ENCODE assay signal across 1 cellular context in genomic region chr11:67355023-67355793, GRCh38.
TF ChIP-seq lines count a peak whose summit lies in the region.

No MANE protein-coding gene starts in this region.

TF ChIP-seq in K562, 482 proteins besides CTCF, POLR2A, EP300 and RAD21:
- no peak for TF ChIP-seq TCF7 (IDR thresholded peaks at IDR 0.05; ENCODE audit: borderline replicate concordance)
- peak; percentile 42; the same call in 1 of the 2 replicates for TF ChIP-seq ZBTB7A (IDR thresholded peaks at IDR 0.05; ENCODE audit: borderline replicate concordance, control insufficient read depth, low read depth, low read length)
- peak; percentile 30; the same call in 1 of the 2 replicates for TF ChIP-seq NR4A1 (CRISPR knock-in tag; IDR thresholded peaks at IDR 0.05)
- TF ChIP-seq NR4A1 (tag; IDR thresholded peaks at IDR 0.05) = no peak
- no peak for TF ChIP-seq PRDM10 (IDR thresholded peaks at IDR 0.05; ENCODE audit: partially characterized antibody)
- no peak for TF ChIP-seq SIN3B (IDR thresholded peaks at IDR 0.05; ENCODE audit: low read depth)
- TF ChIP-seq ILK (tag; IDR thresholded peaks at IDR 0.05; ENCODE audit: borderline replicate concordance, low read depth) = no peak
- TF ChIP-seq ZNF444 (CRISPR knock-in tag; IDR thresholded peaks at IDR 0.05) = no peak
- TF ChIP-seq ZNF165 (CRISPR knock-in tag; IDR thresholded peaks at IDR 0.05; ENCODE audit: borderline replicate concordance) = no peak
- TF ChIP-seq RBFOX2 (IDR thresholded peaks at IDR 0.05; ENCODE audit: low read depth, low read length) = 0 out of 2 replicates have a peak, but pooled peaks have one; percentile 37
- TF ChIP-seq HINFP (tag; conservative IDR thresholded peaks at IDR 0.05; ENCODE audit: low read depth) = no peak
- TF ChIP-seq ZFX (CRISPR knock-in tag; IDR thresholded peaks at IDR 0.05) = peak; percentile 24; the same call in 1 of the 2 replicates
- TF ChIP-seq FOXA3 (CRISPR knock-in tag; conservative IDR thresholded peaks at IDR 0.05 in 1 of 2, IDR thresholded peaks at IDR 0.05 in 1 of 2) = no peak
- no peak for TF ChIP-seq COPS2 (conservative IDR thresholded peaks at IDR 0.05)
- TF ChIP-seq POLR2G (IDR thresholded peaks at IDR 0.05; ENCODE audit: low read depth, low read length) = 0 out of 2 replicates have a peak, but pooled peaks have one; percentile 27
- no peak for TF ChIP-seq KAT7 (CRISPR knock-in tag; IDR thresholded peaks at IDR 0.05; ENCODE audit: borderline replicate concordance)
- 0 out of 2 replicates have a peak, but pooled peaks have one; percentile 21 for TF ChIP-seq ZBTB9 (CRISPR knock-in tag; IDR thresholded peaks at IDR 0.05)
- 0 out of 2 replicates have a peak, but pooled peaks have one; percentile 28 for TF ChIP-seq ZBTB1 (CRISPR knock-in tag; IDR thresholded peaks at IDR 0.05; ENCODE audit: borderline replicate concordance, low read depth)
- no peak for TF ChIP-seq PREB (CRISPR knock-in tag; IDR thresholded peaks at IDR 0.05)
- no peak for TF ChIP-seq RNF219 (CRISPR knock-in tag; IDR thresholded peaks at IDR 0.05)
- no peak for TF ChIP-seq ZNF41 (CRISPR knock-in tag; conservative IDR thresholded peaks at IDR 0.05)
- TF ChIP-seq ATF6 (CRISPR knock-in tag; IDR thresholded peaks at IDR 0.05) = 0 out of 2 replicates have a peak, but pooled peaks have one; percentile 17
- no peak for TF ChIP-seq YY1 (IDR thresholded peaks at IDR 0.05; ENCODE audit: borderline replicate concordance in 1 of 3, control insufficient read depth in 1 of 3, extremely low read depth in 1 of 3, insufficient read depth in 3 of 3, insufficient read length in 1 of 3, insufficient replicate concordance in 2 of 3, low read depth in 1 of 3, low read length in 2 of 3)
- TF ChIP-seq NBN (IDR thresholded peaks at IDR 0.05; ENCODE audit: low read depth) = no peak
- TF ChIP-seq FOS (IDR thresholded peaks at IDR 0.05; ENCODE audit: extremely low read depth, insufficient read length) = no peak
- no peak for TF ChIP-seq ASH1L (IDR thresholded peaks at IDR 0.05; ENCODE audit: borderline replicate concordance, low read depth, partially characterized antibody)
- 0 out of 2 replicates have a peak, but pooled peaks have one; percentile 12 for TF ChIP-seq NFRKB (IDR thresholded peaks at IDR 0.05; ENCODE audit: low read depth)
